ENCODE assay signal across 33 cellular contexts in the genomic region with DNA sequence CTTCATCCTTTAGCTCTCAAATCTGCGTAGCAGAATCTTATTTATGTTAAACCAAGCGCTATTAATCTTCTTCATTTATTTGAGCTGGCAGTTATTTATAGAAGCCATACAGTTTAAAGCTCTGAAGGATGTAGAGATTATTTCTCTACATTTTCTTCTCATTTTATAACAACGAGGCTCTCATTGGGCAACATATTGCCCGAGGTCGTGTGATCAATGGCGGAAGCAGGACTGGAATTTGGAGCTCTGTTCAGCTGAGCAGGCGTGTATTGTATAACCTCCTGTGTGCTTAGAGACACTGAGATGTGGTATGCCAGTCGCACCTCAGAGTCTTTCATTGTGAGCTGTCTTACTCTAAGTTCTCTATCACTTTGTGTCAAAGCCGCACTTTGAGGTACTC. TPM values are rescaled to one million over a fixed set of nuclear protein-coding genes. Genes with fewer than 3 reads are reported as not detected.
DNase-seq lines count a peak whose midpoint lies in the region; ATAC-seq and TF ChIP-seq lines count a peak whose summit lies in the region.
"Had no signal": no experiment of that assay in that cellular context is flagged by ENCODE, and none has a peak within 500 bp of the region (broad histone marks: within the 10 kb centered on the region; RNA-seq: fewer than 3 reads in every experiment).

No MANE protein-coding gene starts in this region.

- ATAC-seq in WTC11 (no peak), GM21528 (IDR thresholded peaks at IDR 0.05; ENCODE audit: low FRiP score, unreplicated experiment) (no peak)
- ATAC-seq: activated CD4-positive, CD25-positive, alpha-beta regulatory T cell treated with anti-CD3 and anti-CD28 coated beads, Interleukin-2, amount 50 U/mL, for 24 hours; activated CD8-positive, alpha-beta T cell treated with anti-CD3 and anti-CD28 coated beads, Interleukin-2, amount 10 ng/mL, durations not matched to agents 7 days and 5 days; HCT116; left lobe of liver; Right ventricle myocardium inferior had no signal

- H3K36me3 ChIP-seq in A673 (ENCODE audit: insufficient read depth, low read length, poor library complexity, severe bottlenecking): peaks cover 36% of the 10 kb centered on the region
- H3K36me3 ChIP-seq: colonic mucosa, ovary had no signal

- H3K4me1 Mint-ChIP-seq in WTC11: no peaks in the 10 kb centered on the region
- H3K4me1 Mint-ChIP-seq: B cell, nephron progenitor cell had no signal

- H3K27ac ChIP-seq in A673 (ENCODE audit: low read depth, low read length, poor library complexity, severe bottlenecking): peak overlapping the region; percentile 26
- H3K27ac ChIP-seq: colonic mucosa, ovary had no signal

- peak overlapping the region; percentile 1; the same call in 1 of the 2 replicates for H3K27ac Mint-ChIP-seq in WTC11
- H3K27ac Mint-ChIP-seq: activated CD8-positive, alpha-beta T cell treated with anti-CD3 and anti-CD28 coated beads, Interleukin-2, amount 10 ng/mL, durations not matched to agents 7 days and 5 days; activated naive CD8-positive, alpha-beta T cell treated with anti-CD3 and anti-CD28 coated beads for 36 hours; B cell; nephron progenitor cell had no signal

- TF ChIP-seq CTCF in A673 (conservative IDR thresholded peaks at IDR 0.05; ENCODE audit: low read depth, low read length) (no peak), WTC11 (IDR thresholded peaks at IDR 0.05) (no peak)

- peaks cover 32% of the 10 kb centered on the region for H3K4me1 ChIP-seq in A673 (ENCODE audit: insufficient read depth, low read length, poor library complexity, severe bottlenecking)
- H3K4me1 ChIP-seq: colonic mucosa had no signal

- CTCF ChIA-PET in A673 (lab: Charles Lee): no interaction called here
- CTCF ChIA-PET in WTC11 (lab: Charles Lee): interaction anchor here (1.2 kb wide), 1 partner anchor 39 kb away, joined by 3 read pairs; no protein-coding TSS in a partner anchor

- H3K9me3 Mint-ChIP-seq in WTC11: no peaks in the 10 kb centered on the region
- H3K9me3 Mint-ChIP-seq: activated naive CD8-positive, alpha-beta T cell treated with anti-CD3 and anti-CD28 coated beads for 36 hours; CD8-positive, alpha-beta memory T cell; nephron progenitor cell had no signal

- H3K27me3 Mint-ChIP-seq in WTC11 (ENCODE audit: low read depth): no peaks in the 10 kb centered on the region
- H3K27me3 Mint-ChIP-seq: activated naive CD8-positive, alpha-beta T cell treated with anti-CD3 and anti-CD28 coated beads for 36 hours; B cell; CD8-positive, alpha-beta memory T cell had no signal

- intact Hi-C loops in A673 (cut with micrococcal nuclease; ENCODE audit: unreplicated experiment): no loop called here

- DNase-seq in A673 (ENCODE audit: low spot score): peak; percentile 56
- peak; percentile 40 for DNase-seq in ELF-1 (ENCODE audit: low read depth, low spot score)
- DNase-seq in WTC11 (ENCODE audit: low spot score): no peak
- peak; percentile 89 for DNase-seq in islet precursor cell
- no peak for DNase-seq in CD1c-positive myeloid dendritic cell (ENCODE audit: extremely low spot score)
- no peak for DNase-seq in NCI-H345 treated with DMSO at 0.1 percent for 48 hours (lab: John Stamatoyannopoulos, UW; ENCODE audit: unreplicated experiment)
- DNase-seq: ACHN; activated CD8-positive, alpha-beta T cell treated with anti-CD3 and anti-CD28 coated beads, Interleukin-2, amount 10 ng/mL, durations not matched to agents 7 days and 5 days; activated effector memory CD4-positive, alpha-beta T cell treated with anti-CD3 and anti-CD28 coated beads, Interleukin-2, amount 50 U/mL, for 16 hours; activated naive CD8-positive, alpha-beta T cell treated with anti-CD3 and anti-CD28 coated beads for 36 hours; aorta; CD8-positive, alpha-beta memory T cell; colonic mucosa; effector CD8-positive, alpha-beta T cell; erythroblast; glutamatergic neuron; mesenchymal stem cell; NCI-H1092 treated with DMSO at 0.1 percent for 48 hours; NCI-H1694 treated with DMSO at 0.1 percent for 48 hours; NCI-H2171; NCI-H510A; nephron progenitor cell; ovary; stimulated activated naive CD4-positive, alpha-beta T cell; T-helper 2 cell had no signal

- BruUV-seq in A673 (replicated peaks; lab: Mats Ljungman, UMichigan): no TSS peak

- POLR2A ChIA-PET in A673 (lab: Charles Lee; ENCODE audit: low non-redundant PET) (no interaction called here), WTC11 (lab: Charles Lee) (no interaction called here)

- no peaks in the 10 kb centered on the region for H3K9me3 ChIP-seq in A673 (ENCODE audit: low read depth, low read length, poor library complexity, severe bottlenecking)
- H3K9me3 ChIP-seq: colonic mucosa, ovary had no signal

- no peak overlapping the region for H3K4me3 ChIP-seq in A673 (ENCODE audit: low read depth, low read length, poor library complexity, severe bottlenecking)
- H3K4me3 ChIP-seq: colonic mucosa, ovary had no signal

- no peaks in the 10 kb centered on the region for H3K27me3 ChIP-seq in A673 (replicated peaks; ENCODE audit: insufficient read depth, low read depth, low read length, poor library complexity)
- H3K27me3 ChIP-seq: colonic mucosa, ovary had no signal

- H3K36me3 Mint-ChIP-seq in WTC11: peaks cover 17% of the 10 kb centered on the region; the same call in 1 of the 2 replicates

- H3K4me3 Mint-ChIP-seq in WTC11: no peak overlapping the region
- H3K4me3 Mint-ChIP-seq: activated CD8-positive, alpha-beta T cell treated with anti-CD3 and anti-CD28 coated beads, Interleukin-2, amount 10 ng/mL, durations not matched to agents 7 days and 5 days; activated naive CD8-positive, alpha-beta T cell treated with anti-CD3 and anti-CD28 coated beads for 36 hours; B cell; CD8-positive, alpha-beta memory T cell; nephron progenitor cell had no signal

TF ChIP-seq in WTC11, 78 proteins besides CTCF, POLR2A, EP300 and RAD21:
- TF ChIP-seq FOXP1 (CRISPR knock-in tag; IDR thresholded peaks at IDR 0.05; ENCODE audit: borderline replicate concordance) (no peak), TEAD1 (CRISPR knock-in tag; IDR thresholded peaks at IDR 0.05) (no peak), RELA (CRISPR knock-in tag; IDR thresholded peaks at IDR 0.05; ENCODE audit: borderline replicate concordance) (no peak), JUN (CRISPR knock-in tag; IDR thresholded peaks at IDR 0.05) (no peak), ZNF416 (CRISPR knock-in tag; IDR thresholded peaks at IDR 0.05) (no peak)
- TF ChIP-seq, protein P1, sequence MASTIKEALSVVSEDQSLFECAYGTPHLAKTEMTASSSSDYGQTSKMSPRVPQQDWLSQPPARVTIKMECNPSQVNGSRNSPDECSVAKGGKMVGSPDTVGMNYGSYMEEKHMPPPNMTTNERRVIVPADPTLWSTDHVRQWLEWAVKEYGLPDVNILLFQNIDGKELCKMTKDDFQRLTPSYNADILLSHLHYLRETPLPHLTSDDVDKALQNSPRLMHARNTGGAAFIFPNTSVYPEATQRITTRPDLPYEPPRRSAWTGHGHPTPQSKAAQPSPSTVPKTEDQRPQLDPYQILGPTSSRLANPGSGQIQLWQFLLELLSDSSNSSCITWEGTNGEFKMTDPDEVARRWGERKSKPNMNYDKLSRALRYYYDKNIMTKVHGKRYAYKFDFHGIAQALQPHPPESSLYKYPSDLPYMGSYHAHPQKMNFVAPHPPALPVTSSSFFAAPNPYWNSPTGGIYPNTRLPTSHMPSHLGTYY (CRISPR knock-in tag; IDR thresholded peaks at IDR 0.05): no peak
- TF ChIP-seq, protein P2, sequence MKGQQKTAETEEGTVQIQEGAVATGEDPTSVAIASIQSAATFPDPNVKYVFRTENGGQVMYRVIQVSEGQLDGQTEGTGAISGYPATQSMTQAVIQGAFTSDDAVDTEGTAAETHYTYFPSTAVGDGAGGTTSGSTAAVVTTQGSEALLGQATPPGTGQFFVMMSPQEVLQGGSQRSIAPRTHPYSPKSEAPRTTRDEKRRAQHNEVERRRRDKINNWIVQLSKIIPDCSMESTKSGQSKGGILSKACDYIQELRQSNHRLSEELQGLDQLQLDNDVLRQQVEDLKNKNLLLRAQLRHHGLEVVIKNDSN (CRISPR knock-in tag; IDR thresholded peaks at IDR 0.05): no peak
- TF ChIP-seq, protein P3, sequence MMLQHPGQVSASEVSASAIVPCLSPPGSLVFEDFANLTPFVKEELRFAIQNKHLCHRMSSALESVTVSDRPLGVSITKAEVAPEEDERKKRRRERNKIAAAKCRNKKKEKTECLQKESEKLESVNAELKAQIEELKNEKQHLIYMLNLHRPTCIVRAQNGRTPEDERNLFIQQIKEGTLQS (CRISPR knock-in tag; conservative IDR thresholded peaks at IDR 0.05): no peak

RNA-seq across cellular contexts. Expression of a gene that starts 17.5 kb away (rescaled TPM):
- total RNA-seq in A673 (2021): not detected in 2 replicates
- total RNA-seq in WTC11 (2021): 0.55 TPM in 1 of 3 replicates, not detected in the others
- total RNA-seq: activated CD8-positive, alpha-beta T cell treated with anti-CD3 and anti-CD28 coated beads, Interleukin-2, amount 10 ng/mL, durations not matched to agents 7 days and 5 days; activated naive CD8-positive, alpha-beta T cell treated with anti-CD3 and anti-CD28 coated beads for 36 hours; B cell; CD8-positive, alpha-beta memory T cell; colonic mucosa; G401; left lobe of liver had no signal

RNA-seq across cellular contexts. Expression of a gene that starts 37.6 kb away (rescaled TPM):
- 0.39 and 1.1 TPM in 2 replicates for total RNA-seq in A673 (2021)
- 0.18 to 0.48 TPM (median 0.25 TPM) in 3 replicates for total RNA-seq in WTC11 (2021)
- total RNA-seq: skeletal muscle tissue had no signal

RNA-seq across cellular contexts. Expression of a gene that starts 38.2 kb away (rescaled TPM):
- total RNA-seq in A673 (2021) (48.5 and 62.7 TPM in 2 replicates), WTC11 (2021) (39.3 to 53.1 TPM (median 45.2 TPM) in 3 replicates)

Comparison
In these comparisons a context has a peak if more than half of its experiments do, and no peak if none do; other contexts are left out.
1. DNase-seq: peak in A673 (single experiment), ELF-1 (single experiment) and islet precursor cell (single experiment); none in WTC11 (single experiment), CD1c-positive myeloid dendritic cell (single experiment) and NCI-H345 treated with DMSO at 0.1 percent for 48 hours (single experiment).